In genomic region chrX:31555506-31555905, GRCh38 we compare ENCODE assay signal across 22 cellular contexts.
A peak's percentile ranks its signal among the peaks of the same experiment; 100 is the strongest.
DNase-seq lines count a peak whose midpoint lies in the region; ATAC-seq, FAIRE-seq and TF ChIP-seq lines count a peak whose summit lies in the region.
"Had no signal": no experiment of that assay in that cellular context is flagged by ENCODE, and none has a peak within 500 bp of the region (broad histone marks: within the 10 kb centered on the region; RNA-seq: fewer than 3 reads in every experiment).

No MANE protein-coding gene starts in this region.

- no peak overlapping the region for H2BK15ac ChIP-seq in mesendoderm (replicated peaks; ENCODE audit: low read depth)

- TF ChIP-seq CTCF in AG10803 (conservative IDR thresholded peaks at IDR 0.05; ENCODE audit: low read length) (no peak), HEK293 (tag by site-specific recombination; IDR thresholded peaks at IDR 0.05) (no peak), bronchial epithelial cell (IDR thresholded peaks at IDR 0.05; ENCODE audit: insufficient read depth, low read length, severe bottlenecking) (no peak), osteoblast (IDR thresholded peaks at IDR 0.05; ENCODE audit: extremely low read depth, low read depth, low read length) (no peak)

- H3K56ac ChIP-seq in mesendoderm (ENCODE audit: low read length), result no peak overlapping the region

- H2AK5ac ChIP-seq in mesendoderm (ENCODE audit: low read length), result no peak overlapping the region

- DNase-seq in AG10803 (ENCODE audit: low read depth) (peak; percentile 68), bronchial epithelial cell (ENCODE audit: low read depth) (no peak), mesendoderm (peak; percentile 7), osteoblast (ENCODE audit: insufficient read length, low spot score, missing footprints) (no peak), NCI-H774 (lab: John Stamatoyannopoulos, UW) (no peak), RCC 7860 (ENCODE audit: low spot score) (no peak)
- DNase-seq: Calu3; CD4-positive, alpha-beta T cell; HFFc6; Kasumi-1; NCI-H1417; NCI-H2029; NCI-H2171 treated with DMSO at 0.1 percent for 48 hours; NCI-H82; Peyer's patch; SIG-M5 had no signal

- no peak overlapping the region for H4K5ac ChIP-seq in mesendoderm (ENCODE audit: low read length)

- H3K27me3 ChIP-seq in bronchial epithelial cell (ENCODE audit: control insufficient read depth, insufficient read depth, low read length) (no peaks in the 10 kb centered on the region), mesendoderm (ENCODE audit: insufficient read depth, low read length, poor library complexity) (no peaks in the 10 kb centered on the region), osteoblast (ENCODE audit: insufficient read depth, low read length) (no peaks in the 10 kb centered on the region)
- H3K27me3 ChIP-seq: Peyer's patch had no signal

- no peaks in the 10 kb centered on the region for H3K9me3 Mint-ChIP-seq in activated T-helper 17 cell treated with anti-CD3 and anti-CD28 coated beads, Interleukin-2, amount 50 U/mL, for 72 hours
- H3K9me3 Mint-ChIP-seq: CD4-positive, alpha-beta T cell; HFFc6 had no signal

- H3K4me2 ChIP-seq in mesendoderm (ENCODE audit: low read length) (no peak overlapping the region), osteoblast (ENCODE audit: insufficient read depth, low read length) (no peak overlapping the region)

- H3K4me1 Mint-ChIP-seq in activated T-helper 17 cell treated with anti-CD3 and anti-CD28 coated beads, Interleukin-2, amount 50 U/mL, for 72 hours, result no peaks in the 10 kb centered on the region
- H3K4me1 Mint-ChIP-seq: B cell had no signal

- H3K9ac ChIP-seq in mesendoderm (ENCODE audit: low read length), result no peak overlapping the region

- no peaks in the 10 kb centered on the region for H3K4me1 ChIP-seq in HEK293 (ENCODE audit: control insufficient read depth, insufficient read depth, low read length)
- H3K4me1 ChIP-seq in mesendoderm (ENCODE audit: control insufficient read depth, low read depth, low read length), result no peaks in the 10 kb centered on the region
- H3K4me1 ChIP-seq in osteoblast (ENCODE audit: insufficient read depth, low read length), result no peaks in the 10 kb centered on the region
- H3K4me1 ChIP-seq: Peyer's patch had no signal

- CTCF ChIA-PET in HEK293 (lab: Yijun Ruan, JAX), result no interaction called here

- WGBS in mesendoderm (ENCODE audit: extremely low coverage, insufficient coverage, low lambda C conversion rate), result no CpG with 5 or more reads among the region's 3 CpGs

- no peak overlapping the region for H2AFZ ChIP-seq in osteoblast (ENCODE audit: low read length)

- POLR2A ChIA-PET in HEK293 (lab: Yijun Ruan, JAX), result no interaction called here

- H3K36me3 ChIP-seq in HEK293 (ENCODE audit: control insufficient read depth in 2 of 2, insufficient read depth in 1 of 2, low read length in 2 of 2) (no peaks in the 10 kb centered on the region), bronchial epithelial cell (ENCODE audit: control insufficient read depth, insufficient read depth, low read length) (no peaks in the 10 kb centered on the region), mesendoderm (ENCODE audit: control insufficient read depth, insufficient read depth, low read length) (no peaks in the 10 kb centered on the region), osteoblast (ENCODE audit: insufficient read depth, low read length) (no peaks in the 10 kb centered on the region)
- H3K36me3 ChIP-seq: Peyer's patch had no signal

- no peak overlapping the region for H4K8ac ChIP-seq in mesendoderm (ENCODE audit: low read depth, low read length)

- no peak overlapping the region for H3K27ac Mint-ChIP-seq in activated T-helper 17 cell treated with anti-CD3 and anti-CD28 coated beads, Interleukin-2, amount 50 U/mL, for 72 hours
- H3K27ac Mint-ChIP-seq: B cell; CD4-positive, alpha-beta T cell; HFFc6 had no signal

- no peak overlapping the region for H3K18ac ChIP-seq in mesendoderm (ENCODE audit: low read length)

- FAIRE-seq in bronchial epithelial cell (lab: Jason Lieb, UNC) (peak; percentile 62), RCC 7860 (lab: Jason Lieb, UNC) (no peak)
- FAIRE-seq: GM12891, GM19239, HepG2 had no signal

- no peaks in the 10 kb centered on the region for H4K20me1 ChIP-seq in osteoblast (ENCODE audit: insufficient read depth, low read length)

- H3K79me2 ChIP-seq in mesendoderm (ENCODE audit: control insufficient read depth, insufficient read depth, low read length), result no peaks in the 10 kb centered on the region
- H3K79me2 ChIP-seq in osteoblast (ENCODE audit: insufficient read depth, low read length), result no peaks in the 10 kb centered on the region

- H3K4ac ChIP-seq in mesendoderm (ENCODE audit: low read depth, low read length), result no peak overlapping the region

- H3K27ac ChIP-seq in HEK293 (ENCODE audit: extremely low read depth, low read depth, low read length) (no peak overlapping the region), mesendoderm (ENCODE audit: low read depth, low read length) (no peak overlapping the region), osteoblast (ENCODE audit: low read depth, low read length) (no peak overlapping the region)
- H3K27ac ChIP-seq: Peyer's patch had no signal

- H3K4me3 ChIP-seq in AG10803 (ENCODE audit: low read length) (no peak overlapping the region), HEK293 (ENCODE audit: low read depth, low read length) (no peak overlapping the region), bronchial epithelial cell (ENCODE audit: low read depth, low read length) (no peak overlapping the region), mesendoderm (ENCODE audit: low read length) (no peak overlapping the region), osteoblast (ENCODE audit: insufficient read depth, low read length) (no peak overlapping the region)
- H3K4me3 ChIP-seq: Peyer's patch had no signal

- H3K79me1 ChIP-seq in mesendoderm (ENCODE audit: low read length), result no peaks in the 10 kb centered on the region

- ATAC-seq in activated T-helper 17 cell treated with anti-CD3 and anti-CD28 coated beads, Interleukin-2, amount 50 U/mL, for 72 hours (replicated peaks), result no peak
- ATAC-seq: HepG2 had no signal

- no peak overlapping the region for H2BK120ac ChIP-seq in mesendoderm (ENCODE audit: low read depth, low read length)

- no peaks in the 10 kb centered on the region for H3K27me3 Mint-ChIP-seq in activated T-helper 17 cell treated with anti-CD3 and anti-CD28 coated beads, Interleukin-2, amount 50 U/mL, for 72 hours
- H3K27me3 Mint-ChIP-seq: B cell; CD4-positive, alpha-beta T cell had no signal

- no peak overlapping the region for H2BK5ac ChIP-seq in mesendoderm (ENCODE audit: low read length)

- no peaks in the 10 kb centered on the region for H3K36me3 Mint-ChIP-seq in activated T-helper 17 cell treated with anti-CD3 and anti-CD28 coated beads, Interleukin-2, amount 50 U/mL, for 72 hours (ENCODE audit: low read depth)

- no peak overlapping the region for H3K23ac ChIP-seq in mesendoderm (ENCODE audit: low read length)

- H3K9me3 ChIP-seq in HEK293 (ENCODE audit: control insufficient read depth, insufficient read depth, low read depth, low read length) (no peaks in the 10 kb centered on the region), osteoblast (ENCODE audit: low read depth, low read length) (no peaks in the 10 kb centered on the region)
- H3K9me3 ChIP-seq: Peyer's patch had no signal

- H3K4me3 Mint-ChIP-seq in activated T-helper 17 cell treated with anti-CD3 and anti-CD28 coated beads, Interleukin-2, amount 50 U/mL, for 72 hours, result no peak overlapping the region
- H3K4me3 Mint-ChIP-seq: B cell; CD4-positive, alpha-beta T cell; HFFc6 had no signal

TF ChIP-seq in HEK293, 187 proteins besides CTCF, POLR2A, EP300 and RAD21:
- no peak for TF ChIP-seq ZFP41 (tag by site-specific recombination; IDR thresholded peaks at IDR 0.05; ENCODE audit: borderline replicate concordance)
- peak; percentile 68; the same call in 1 of the 2 replicates for TF ChIP-seq TRIM28 (IDR thresholded peaks at IDR 0.05; ENCODE audit: borderline replicate concordance, low read length)
- no peak for TF ChIP-seq ZNF558 (tag by site-specific recombination; IDR thresholded peaks at IDR 0.05)
- TF ChIP-seq ZNF514 (tag by site-specific recombination; IDR thresholded peaks at IDR 0.05), result no peak
- TF ChIP-seq ZNF214 (tag by site-specific recombination; IDR thresholded peaks at IDR 0.05; ENCODE audit: borderline replicate concordance), result no peak
- no peak for TF ChIP-seq ZNF549 (tag by site-specific recombination; IDR thresholded peaks at IDR 0.05)
- no peak for TF ChIP-seq ZBTB8A (tag by site-specific recombination; IDR thresholded peaks at IDR 0.05)

Comparison
In these comparisons a context has a peak if more than half of its experiments do, and no peak if none do; other contexts are left out.
1. DNase-seq: peak in AG10803 (single experiment) and mesendoderm (single experiment); none in bronchial epithelial cell (single experiment), osteoblast (single experiment), NCI-H774 (single experiment) and RCC 7860 (single experiment).